In the genomic region with DNA sequence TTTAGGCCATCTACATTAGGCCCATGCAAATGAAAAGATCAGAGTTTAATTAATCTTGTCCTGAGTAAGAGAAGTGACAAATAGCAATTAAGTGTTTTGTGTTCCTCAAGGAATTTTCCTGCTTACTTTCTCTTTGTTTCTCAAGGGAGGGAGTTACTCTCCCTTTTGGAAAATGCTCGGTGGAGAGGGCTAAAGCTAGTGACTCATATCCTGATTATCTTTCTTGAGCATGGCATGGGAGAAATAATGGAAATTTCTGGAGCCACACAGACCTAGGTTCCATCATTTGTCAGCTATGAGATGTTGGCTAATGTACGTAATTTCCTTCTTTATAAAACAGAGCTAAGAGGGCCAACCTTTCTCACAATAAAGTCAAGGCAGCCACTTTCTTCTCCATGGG, we compare ENCODE assay signal across 16 cellular contexts.
A peak's percentile ranks its signal among the peaks of the same experiment; 100 is the strongest.
DNase-seq lines count a peak whose midpoint lies in the region; ATAC-seq and TF ChIP-seq lines count a peak whose summit lies in the region.
"Had no signal": no experiment of that assay in that cellular context is flagged by ENCODE, and none has a peak within 500 bp of the region (broad histone marks: within the 10 kb centered on the region; RNA-seq: fewer than 3 reads in every experiment).

No MANE protein-coding gene starts in this region.

- POLR2A ChIA-PET in GM10248 (lab: Yijun Ruan, JAX), result no interaction called here

- CTCF ChIA-PET in GM10248 (lab: Yijun Ruan, JAX), result interaction anchor here (1.9 to 3.3 kb wide), 3 partner anchors 9 to 12 kb away, joined by 5 to 10 read pairs (median 6); no protein-coding TSS in a partner anchor

- H3K4me3 Mint-ChIP-seq in type B pancreatic cell, result no peak overlapping the region
- H3K4me3 Mint-ChIP-seq in effector memory CD8-positive, alpha-beta T cell, result no peak overlapping the region
- H3K4me3 Mint-ChIP-seq: activated CD8-positive, alpha-beta T cell treated with anti-CD3 and anti-CD28 coated beads for 36 hours; CD8-positive, alpha-beta T cell; naive B cell had no signal

- no peak for TF ChIP-seq CTCF in fibroblast of the aortic adventitia (IDR thresholded peaks at IDR 0.05; ENCODE audit: insufficient read depth, low read length)
- no peak for TF ChIP-seq CTCF in type B pancreatic cell (conservative IDR thresholded peaks at IDR 0.05)
- no peak for TF ChIP-seq CTCF in GM10248 (IDR thresholded peaks at IDR 0.05; ENCODE audit: control extremely low read depth, extremely low read depth, low read depth, missing control alignments)

- DNase-seq in H4 (ENCODE audit: low spot score) (peak; percentile 20), adipocyte (ENCODE audit: low read depth) (peak; percentile 33), fibroblast of the aortic adventitia (ENCODE audit: low read depth) (peak; percentile 84), type B pancreatic cell (ENCODE audit: extremely low spot score, unreplicated experiment) (no peak), LoVo (ENCODE audit: low spot score) (no peak), GM10248 (ENCODE audit: extremely low spot score) (no peak)
- DNase-seq in effector memory CD8-positive, alpha-beta T cell, result no peak
- DNase-seq: activated CD8-positive, alpha-beta T cell treated with anti-CD3 and anti-CD28 coated beads for 36 hours; activated effector memory CD4-positive, alpha-beta T cell treated with Interleukin-2 at 50 U/mL for 16 hours; CD8-positive, alpha-beta T cell; naive B cell; NCI-H1105; NCI-H2227 treated with DMSO at 0.1 percent for 48 hours had no signal

- peak overlapping the region; percentile 33 for H3K27ac Mint-ChIP-seq in type B pancreatic cell
- no peak overlapping the region for H3K27ac Mint-ChIP-seq in effector memory CD8-positive, alpha-beta T cell
- H3K27ac Mint-ChIP-seq: activated CD8-positive, alpha-beta T cell treated with anti-CD3 and anti-CD28 coated beads for 36 hours; CD8-positive, alpha-beta T cell; naive B cell had no signal

- peaks cover 5% of the 10 kb centered on the region for H3K9me3 ChIP-seq in adipocyte (ENCODE audit: control insufficient read depth, low read length)
- H3K9me3 ChIP-seq: prostate gland had no signal

- H3K9me3 Mint-ChIP-seq in type B pancreatic cell, result peaks cover 14% of the 10 kb centered on the region
- peaks cover 0 to 2% of the 10 kb centered on the region in 2 donors for H3K9me3 Mint-ChIP-seq in effector memory CD8-positive, alpha-beta T cell
- H3K9me3 Mint-ChIP-seq: CD8-positive, alpha-beta T cell had no signal

- peak overlapping the region; percentile 8 for H3K4me3 ChIP-seq in adipocyte (ENCODE audit: low read length)
- H3K4me3 ChIP-seq in fibroblast of the aortic adventitia (ENCODE audit: low read depth, low read length), result no peak overlapping the region
- H3K4me3 ChIP-seq: hepatocyte, prostate gland had no signal

- peaks cover 15% of the 10 kb centered on the region for H3K4me1 Mint-ChIP-seq in type B pancreatic cell (ENCODE audit: unreplicated experiment)
- H3K4me1 Mint-ChIP-seq in effector memory CD8-positive, alpha-beta T cell (ENCODE audit: low read depth in 2 of 2), result no peaks in the 10 kb centered on the region
- H3K4me1 Mint-ChIP-seq: naive B cell had no signal

- no peak for ATAC-seq in effector memory CD8-positive, alpha-beta T cell (replicated peaks)
- ATAC-seq: activated CD8-positive, alpha-beta T cell treated with anti-CD3 and anti-CD28 coated beads for 36 hours; CD8-positive, alpha-beta T cell; left lobe of liver had no signal

- no peak overlapping the region for H3K9ac ChIP-seq in adipocyte (ENCODE audit: low read length)

- no peaks in the 10 kb centered on the region for H3K27me3 ChIP-seq in adipocyte (replicated peaks; ENCODE audit: control insufficient read depth, insufficient read depth, low read length)
- H3K27me3 ChIP-seq: hepatocyte had no signal

- peaks cover 11% of the 10 kb centered on the region for H3K27me3 Mint-ChIP-seq in type B pancreatic cell
- H3K27me3 Mint-ChIP-seq in effector memory CD8-positive, alpha-beta T cell, result no peaks in the 10 kb centered on the region
- H3K27me3 Mint-ChIP-seq: activated CD8-positive, alpha-beta T cell treated with anti-CD3 and anti-CD28 coated beads for 36 hours had no signal

- no peaks in the 10 kb centered on the region for H3K36me3 Mint-ChIP-seq in type B pancreatic cell
- no peaks in the 10 kb centered on the region for H3K36me3 Mint-ChIP-seq in effector memory CD8-positive, alpha-beta T cell (ENCODE audit: insufficient read depth)
- H3K36me3 Mint-ChIP-seq: CD8-positive, alpha-beta T cell; naive B cell had no signal

- no peaks in the 10 kb centered on the region for H3K36me3 ChIP-seq in adipocyte (ENCODE audit: control insufficient read depth, insufficient read depth, low read length, severe bottlenecking)
- H3K36me3 ChIP-seq: prostate gland had no signal

- H3K4me1 ChIP-seq in adipocyte (ENCODE audit: control insufficient read depth, insufficient read depth, low read length), result peaks cover 22% of the 10 kb centered on the region
- H3K4me1 ChIP-seq: prostate gland had no signal

Comparison
In these comparisons a context has a peak if more than half of its experiments do, and no peak if none do; other contexts are left out.
1. DNase-seq: peak in H4 (single experiment), adipocyte (single experiment) and fibroblast of the aortic adventitia (single experiment); none in type B pancreatic cell (single experiment), LoVo (single experiment), effector memory CD8-positive, alpha-beta T cell (0 of 3) and GM10248 (single experiment).